8 cellular contexts compared by ENCODE assay signal in the genomic region with DNA sequence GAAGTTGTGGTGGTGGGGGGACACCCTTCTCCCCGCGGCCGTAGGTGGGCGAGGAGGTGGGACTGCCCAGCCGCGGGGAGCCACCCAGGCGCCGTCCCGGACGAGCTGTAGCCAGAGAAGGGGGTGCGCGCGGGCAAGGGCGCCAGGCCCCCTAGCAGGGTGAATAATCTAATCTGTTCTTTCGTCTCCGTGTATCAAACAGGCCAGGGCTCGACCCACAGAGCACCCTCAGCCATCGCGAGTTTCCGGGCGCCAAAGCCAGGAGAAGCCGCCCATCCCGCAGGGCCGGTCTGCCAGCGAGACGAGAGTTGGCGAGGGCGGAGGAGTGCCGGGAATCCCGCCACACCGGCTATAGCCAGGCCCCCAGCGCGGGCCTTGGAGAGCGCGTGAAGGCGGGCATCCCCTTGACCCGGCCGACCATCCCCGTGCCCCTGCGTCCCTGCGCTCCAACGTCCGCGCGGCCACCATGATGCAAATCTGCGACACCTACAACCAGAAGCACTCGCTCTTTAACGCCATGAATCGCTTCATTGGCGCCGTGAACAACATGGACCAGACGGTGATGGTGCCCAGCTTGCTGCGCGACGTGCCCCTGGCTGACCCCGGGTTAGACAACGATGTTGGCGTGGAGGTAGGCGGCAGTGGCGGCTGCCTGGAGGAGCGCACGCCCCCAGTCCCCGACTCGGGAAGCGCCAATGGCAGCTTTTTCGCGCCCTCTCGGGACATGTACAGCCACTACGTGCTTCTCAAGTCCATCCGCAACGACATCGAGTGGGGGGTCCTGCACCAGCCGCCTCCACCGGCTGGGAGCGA. TPM values are rescaled to one million over a fixed set of nuclear protein-coding genes. Genes with fewer than 3 reads are reported as not detected.
DNase-seq lines count a peak whose midpoint lies in the region; ATAC-seq and TF ChIP-seq lines count a peak whose summit lies in the region.

No MANE protein-coding gene starts in this region.

- ATAC-seq in omental fat pad (ENCODE audit: low FRiP score), result no peak

- H3K79me2 ChIP-seq in Loucy (ENCODE audit: insufficient read depth, low read length) (peaks cover 77% of the 10 kb centered on the region), neural progenitor cell (ENCODE audit: low read depth) (peaks cover 52% of the 10 kb centered on the region)

- H3K4me1 Mint-ChIP-seq in neural progenitor cell, result peaks cover 24% of the 10 kb centered on the region

- TF ChIP-seq CTCF in Loucy (conservative IDR thresholded peaks at IDR 0.05; ENCODE audit: low read length), result no peak
- no peak for TF ChIP-seq CTCF in neural progenitor cell (IDR thresholded peaks at IDR 0.05)
- no peak for TF ChIP-seq CTCF in omental fat pad (IDR thresholded peaks at IDR 0.05)

- no peaks in the 10 kb centered on the region for H3K9me2 ChIP-seq in Loucy (replicated peaks; ENCODE audit: low read depth, low read length)

- H3K9ac ChIP-seq in Loucy (ENCODE audit: low read depth, low read length, poor library complexity, severe bottlenecking) (peak overlapping the region; percentile 99), neural progenitor cell (no peak overlapping the region)

- H3K4me3 Mint-ChIP-seq in neural progenitor cell, result peak overlapping the region; percentile 97

- H3K36me3 ChIP-seq in Loucy (ENCODE audit: insufficient read depth, low read length), result no peaks in the 10 kb centered on the region
- no peaks in the 10 kb centered on the region for H3K36me3 ChIP-seq in neural progenitor cell

- H3K4me3 ChIP-seq in Loucy (ENCODE audit: low read length, poor library complexity, severe bottlenecking) (peak overlapping the region; percentile 97), neural progenitor cell (peak overlapping the region; percentile 72)

- H2AFZ ChIP-seq in Loucy (ENCODE audit: low read length) (no peak overlapping the region), neural progenitor cell (replicated peaks) (no peak overlapping the region)

- H3K27me3 ChIP-seq in Loucy (ENCODE audit: insufficient read depth, low read length, poor library complexity, severe bottlenecking), result peaks cover 8% of the 10 kb centered on the region
- no peaks in the 10 kb centered on the region for H3K27me3 ChIP-seq in neural progenitor cell

- peak overlapping the region; percentile 96 for H3K4me2 ChIP-seq in Loucy (ENCODE audit: low read depth, low read length, poor library complexity, severe bottlenecking)
- H3K4me2 ChIP-seq in neural progenitor cell, result peak overlapping the region; percentile 86

- DNase-seq in NCI-H2029 (lab: John Stamatoyannopoulos, UW) (peak; percentile 0), NCI-H2029 treated with DMSO at 0.1 percent for 48 hours (lab: John Stamatoyannopoulos, UW) (no peak), fibroblast of gingiva (ENCODE audit: low read depth) (peak; percentile 13), neural progenitor cell (ENCODE audit: low spot score) (peak; percentile 46), omental fat pad (ENCODE audit: low spot score) (no peak), NCI-H1436 (lab: John Stamatoyannopoulos, UW) (no peak)
- DNase-seq in activated T-cell treated with anti-CD3 and anti-CD28 coated beads, Interleukin-2, amount 50 U/mL, for 1 hour, result peak; percentile 51

- H3K27ac ChIP-seq in neural progenitor cell, result no peak overlapping the region

- H3F3A ChIP-seq in Loucy (ENCODE audit: low read depth) (no peaks in the 10 kb centered on the region), neural progenitor cell (ENCODE audit: low read depth) (peaks cover 22% of the 10 kb centered on the region)

- H3K27ac Mint-ChIP-seq in neural progenitor cell, result no peak overlapping the region

- peaks cover 18% of the 10 kb centered on the region for H4K20me1 ChIP-seq in Loucy (ENCODE audit: insufficient read depth, low read length, poor library complexity, severe bottlenecking)
- H4K20me1 ChIP-seq in neural progenitor cell (ENCODE audit: low read depth), result peaks cover 8% of the 10 kb centered on the region

- no peaks in the 10 kb centered on the region for H3K9me3 ChIP-seq in Loucy (ENCODE audit: insufficient read depth, low read depth, low read length)
- no peaks in the 10 kb centered on the region for H3K9me3 ChIP-seq in neural progenitor cell (ENCODE audit: low read depth)

- H3K4me1 ChIP-seq in Loucy (ENCODE audit: insufficient read depth, low read length, poor library complexity, severe bottlenecking) (peaks cover 29% of the 10 kb centered on the region), neural progenitor cell (peaks cover 12% of the 10 kb centered on the region)

- H3K36me3 Mint-ChIP-seq in neural progenitor cell, result no peaks in the 10 kb centered on the region

- peaks cover 3% of the 10 kb centered on the region for H3K9me3 Mint-ChIP-seq in neural progenitor cell

- peaks cover 4% of the 10 kb centered on the region for H3K27me3 Mint-ChIP-seq in neural progenitor cell (ENCODE audit: insufficient read depth, low read depth)

RNA-seq across cellular contexts. Expression of a gene that starts 3.4 kb away (rescaled TPM):
- total RNA-seq in neural progenitor cell (ENCODE audit: low replicate concordance) (25.2 and 42.3 TPM in 2 replicates), omental fat pad (10 to 100 TPM; 30.4 to 52.2 (median 37.6) TPM)

Comparison
In these comparisons a context has a peak if more than half of its experiments do, and no peak if none do; other contexts are left out.
1. DNase-seq: peak in NCI-H2029 (single experiment), activated T-cell treated with anti-CD3 and anti-CD28 coated beads, Interleukin-2, amount 50 U/mL, for 1 hour (single experiment), fibroblast of gingiva (single experiment) and neural progenitor cell (single experiment); none in NCI-H2029 treated with DMSO at 0.1 percent for 48 hours (single experiment), omental fat pad (single experiment) and NCI-H1436 (single experiment).